In genomic region chr9:121321039-121321503, GRCh38 we compare ENCODE assay signal across 9 cellular contexts. TPM values are rescaled to one million over a fixed set of nuclear protein-coding genes. Genes with fewer than 3 reads are reported as not detected.
DNase-seq lines count a peak whose midpoint lies in the region; TF ChIP-seq lines count a peak whose summit lies in the region.
"Had no signal": no experiment of that assay in that cellular context is flagged by ENCODE, and none has a peak within 500 bp of the region (broad histone marks: within the 10 kb centered on the region; RNA-seq: fewer than 3 reads in every experiment).

No MANE protein-coding gene starts in this region.

- no peak overlapping the region for H3K27ac Mint-ChIP-seq in T-helper 2 cell treated with Interferon-gamma antibody and Interleukin-4, amounts not matched to agents 5 μg/mL and 100 μg/mL, for 36 hours

- H3K27ac ChIP-seq in fibroblast of lung (ENCODE audit: insufficient read depth, low read length) (peak overlapping the region; percentile 66), stomach (peak overlapping the region; percentile 46 to 96 (median 88))

- intact Hi-C loops in stomach (cut with DNase I; ENCODE audit: low total_unique reads) = no loop called here

- H3K4me1 Mint-ChIP-seq in T-helper 2 cell treated with Interferon-gamma antibody and Interleukin-4, amounts not matched to agents 5 μg/mL and 100 μg/mL, for 36 hours (ENCODE audit: low read depth) = peaks cover 22% of the 10 kb centered on the region

- no peaks in the 10 kb centered on the region for H3K27me3 ChIP-seq in fibroblast of lung (ENCODE audit: control insufficient read depth, insufficient read depth, low read length)
- no peaks in the 10 kb centered on the region for H3K27me3 ChIP-seq in stomach

- H3K9me3 Mint-ChIP-seq in T-helper 2 cell treated with Interferon-gamma antibody and Interleukin-4, amounts not matched to agents 5 μg/mL and 100 μg/mL, for 36 hours = no peaks in the 10 kb centered on the region

- TF ChIP-seq CTCF in fibroblast of lung (conservative IDR thresholded peaks at IDR 0.05 in 1 of 2, IDR thresholded peaks at IDR 0.05 in 1 of 2; ENCODE audit: low read depth in 1 of 2, low read length in 2 of 2) (no peak), stomach (IDR thresholded peaks at IDR 0.05) (no peak), GM10266 (IDR thresholded peaks at IDR 0.05; ENCODE audit: control insufficient read depth, insufficient read depth, low read depth, missing control alignments) (no peak)

- no peak for TF ChIP-seq POLR2A in stomach (IDR thresholded peaks at IDR 0.05)

- no peak overlapping the region for H3K4me2 ChIP-seq in fibroblast of lung (ENCODE audit: extremely low read depth, insufficient read depth, low read length)

- no peak overlapping the region for H3K9ac ChIP-seq in fibroblast of lung (ENCODE audit: insufficient read depth, low read length)

- H3K4me3 ChIP-seq in fibroblast of lung (replicated peaks in 1 of 4; ENCODE audit: control extremely low read depth in 1 of 4, insufficient read depth in 1 of 4, low read depth in 3 of 4, low read length in 4 of 4) = no peak overlapping the region
- H3K4me3 ChIP-seq in stomach = no peak overlapping the region

- H3K4me1 ChIP-seq in fibroblast of lung (ENCODE audit: control insufficient read depth, extremely low read depth, insufficient read depth, low read length) = peaks cover 21% of the 10 kb centered on the region
- H3K4me1 ChIP-seq in stomach = peaks cover 33 to 94% (median 57%) of the 10 kb centered on the region in 4 donors

- WGBS in stomach, 5 donors = 78 to 100% (median 88%) methylated on average over 1 to 8 of the region's 8 CpGs

- no peaks in the 10 kb centered on the region for H3K9me3 ChIP-seq in fibroblast of lung (ENCODE audit: control insufficient read depth, insufficient read depth, low read depth, low read length)
- H3K9me3 ChIP-seq in stomach = no peaks in the 10 kb centered on the region

- no peaks in the 10 kb centered on the region for H4K20me1 ChIP-seq in fibroblast of lung (ENCODE audit: control insufficient read depth, extremely low read depth, insufficient read depth, low read length)

- no peak for TF ChIP-seq EP300 in stomach (IDR thresholded peaks at IDR 0.05)

- no peak overlapping the region for H2AFZ ChIP-seq in fibroblast of lung (ENCODE audit: low read length)

- peak overlapping the region; percentile 21 for H3K4me3 Mint-ChIP-seq in T-helper 2 cell treated with Interferon-gamma antibody and Interleukin-4, amounts not matched to agents 5 μg/mL and 100 μg/mL, for 36 hours

- DNase-seq in HT1080 (ENCODE audit: low read depth) = peak; percentile 79
- peak; percentile 23 for DNase-seq in T-helper 2 cell treated with Interferon-gamma antibody and Interleukin-4, amounts not matched to agents 5 μg/mL and 100 μg/mL, for 36 hours (ENCODE audit: low spot score)
- peak; percentile 46 to 77 for DNase-seq in fibroblast of lung (ENCODE audit: low read depth in 2 of 2)
- no peak for DNase-seq in stomach
- DNase-seq in GM10266 (ENCODE audit: extremely low spot score) = no peak
- no peak for DNase-seq in Kasumi-1 (lab: John Stamatoyannopoulos, UW)
- no peak for DNase-seq in stimulated activated CD4-positive, alpha-beta T cell treated with anti-CD3 and anti-CD28 coated beads, Interleukin-4, amount 100 ng/mL, for 4 hours
- DNase-seq: cerebellar nuclear complex, NCI-H2227 treated with DMSO at 0.1 percent for 48 hours had no signal

- H3K36me3 Mint-ChIP-seq in T-helper 2 cell treated with Interferon-gamma antibody and Interleukin-4, amounts not matched to agents 5 μg/mL and 100 μg/mL, for 36 hours (ENCODE audit: low read depth) = no peaks in the 10 kb centered on the region

- no peaks in the 10 kb centered on the region for H3K27me3 Mint-ChIP-seq in T-helper 2 cell treated with Interferon-gamma antibody and Interleukin-4, amounts not matched to agents 5 μg/mL and 100 μg/mL, for 36 hours (ENCODE audit: low read depth)

- H3K36me3 ChIP-seq in fibroblast of lung (ENCODE audit: control insufficient read depth, insufficient read depth, low read length) (peaks cover 25% of the 10 kb centered on the region), stomach (peaks cover 70 to 95% (median 92%) of the 10 kb centered on the region in 4 donors)

- no peaks in the 10 kb centered on the region for H3K79me2 ChIP-seq in fibroblast of lung (ENCODE audit: control insufficient read depth, insufficient read depth, low read length)

RNA-seq across cellular contexts. Expression of gene STOM, which starts 49.0 kb away (rescaled TPM):
- total RNA-seq in HT1080 (2014; rRNA removed; shearing (Covaris generic)) = 3.9 and 5.4 TPM in 2 replicates
- 11.5 and 12.5 TPM in 2 replicates for polyA plus RNA-seq in HT1080 (2015; cell fraction: cytosol; rRNA removed)
- polyA plus RNA-seq in HT1080 (2015; cell fraction: nucleus; rRNA removed) = 6.0 and 7.7 TPM in 2 replicates
- 215 and 248 TPM in 2 replicates for total RNA-seq in fibroblast of lung
- polyA plus RNA-seq in fibroblast of lung = 224 and 536 TPM in 2 replicates
- polyA plus RNA-seq in fibroblast of lung (2012) = 151 and 362 TPM in 2 replicates
- 62.3 and 103 TPM in 2 replicates for polyA minus RNA-seq in fibroblast of lung (ENCODE audit: low replicate concordance)
- total RNA-seq in stomach = 100 to 1,000 TPM in 4 of 5 donors, 10 to 100 TPM in 1; 85.7 to 238 (median 137) TPM
- polyA plus RNA-seq in stomach = 100 to 1,000 TPM in 1 of 3 donors, 10 to 100 TPM in 2; 35.3 to 174 (median 45.6) TPM

RNA-seq across cellular contexts. Expression of gene GSN, which starts 53.1 kb away (rescaled TPM):
- total RNA-seq in HT1080 (2014; rRNA removed; shearing (Covaris generic)) = 66.5 and 75.8 TPM in 2 replicates
- polyA plus RNA-seq in HT1080 (2015; cell fraction: cytosol; rRNA removed) = 84.6 and 86.6 TPM in 2 replicates
- polyA plus RNA-seq in HT1080 (2015; cell fraction: nucleus; rRNA removed) = 263 and 282 TPM in 2 replicates
- total RNA-seq in fibroblast of lung (326 and 588 TPM in 2 replicates), stomach (100 to 1,000 TPM; 385 to 909 (median 565) TPM)
- polyA plus RNA-seq in fibroblast of lung (388 and 432 TPM in 2 replicates), stomach (100 to 1,000 TPM; 215 to 742 (median 424) TPM)
- 328 and 371 TPM in 2 replicates for polyA plus RNA-seq in fibroblast of lung (2012)
- 613 and 774 TPM in 2 replicates for polyA minus RNA-seq in fibroblast of lung (ENCODE audit: low replicate concordance)

Comparison
In these comparisons a context has a peak if more than half of its experiments do, and no peak if none do; other contexts are left out.
1. DNase-seq: peak in HT1080 (single experiment), T-helper 2 cell treated with Interferon-gamma antibody and Interleukin-4, amounts not matched to agents 5 μg/mL and 100 μg/mL, for 36 hours (single experiment) and fibroblast of lung (2 of 2); none in stomach (single experiment), GM10266 (single experiment), Kasumi-1 (0 of 2) and stimulated activated CD4-positive, alpha-beta T cell treated with anti-CD3 and anti-CD28 coated beads, Interleukin-4, amount 100 ng/mL, for 4 hours (0 of 2).
2. RNA of gene STOM, which starts 49.0 kb away (total RNA-seq): 215 to 248 TPM in fibroblast of lung and 85.7 to 238 TPM in stomach; 3.9 to 5.4 TPM in HT1080; every median in the first group is over 10 times any median in the second.